Comparison of ENCODE assay signal across 14 cellular contexts in the genomic region with DNA sequence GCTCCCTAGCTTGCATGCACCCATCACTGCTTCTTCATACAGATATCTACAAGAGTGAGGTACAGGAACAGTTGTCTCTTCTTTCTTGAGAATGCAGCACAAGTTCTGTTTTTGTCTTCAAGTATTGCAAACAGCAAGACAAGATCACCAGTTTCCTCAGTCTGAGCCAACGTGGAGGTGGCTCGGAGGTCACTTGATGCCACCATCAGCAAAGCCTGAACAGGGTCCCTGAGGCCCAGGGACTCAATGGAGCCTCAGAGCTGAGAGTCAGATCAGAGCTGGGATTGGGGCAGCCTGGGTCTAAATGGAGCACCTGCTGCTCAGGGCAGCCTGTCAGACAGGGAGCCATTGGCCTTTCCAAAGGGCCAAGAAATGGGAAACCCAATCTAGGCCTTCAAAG.
DNase-seq lines count a peak whose midpoint lies in the region; ATAC-seq lines count a peak whose summit lies in the region.
"Had no signal": no experiment of that assay in that cellular context is flagged by ENCODE, and none has a peak within 500 bp of the region (broad histone marks: within the 10 kb centered on the region; RNA-seq: fewer than 3 reads in every experiment).

No MANE protein-coding gene starts in this region.

- H3K9me3 ChIP-seq in SK-N-MC (ENCODE audit: low read depth, low read length) (no peaks in the 10 kb centered on the region), neuronal stem cell (replicated peaks in 1 of 2; ENCODE audit: control insufficient read depth in 2 of 2, insufficient read depth in 1 of 2, low read depth in 1 of 2, low read length in 2 of 2) (no peaks in the 10 kb centered on the region)
- H3K9me3 ChIP-seq in CD4-positive, alpha-beta memory T cell (ENCODE audit: control insufficient read depth in 1 of 2, low read length in 2 of 2), result no peaks in the 10 kb centered on the region

- H3K27me3 Mint-ChIP-seq in stimulated activated naive CD8-positive, alpha-beta T cell treated with anti-CD3 and anti-CD28 coated beads, Interleukin-15, amount 100 ng/mL, for 72 hours, result no peaks in the 10 kb centered on the region
- no peaks in the 10 kb centered on the region for H3K27me3 Mint-ChIP-seq in CD4-positive, alpha-beta memory T cell
- H3K27me3 Mint-ChIP-seq: CD4-positive, alpha-beta T cell had no signal

- no peak overlapping the region for H4K8ac ChIP-seq in neuronal stem cell (ENCODE audit: low read depth, low read length)

- peaks cover 0 to 5% of the 10 kb centered on the region in 2 donors for H3K4me1 ChIP-seq in neuronal stem cell (ENCODE audit: control insufficient read depth in 2 of 2, insufficient read depth in 1 of 2, low read depth in 1 of 2, low read length in 2 of 2)
- no peaks in the 10 kb centered on the region for H3K4me1 ChIP-seq in CD4-positive, alpha-beta memory T cell (ENCODE audit: insufficient read depth, low read length)

- H2BK15ac ChIP-seq in neuronal stem cell (ENCODE audit: low read length), result peak overlapping the region; percentile 5

- no peaks in the 10 kb centered on the region for H3K27me3 ChIP-seq in neuronal stem cell (ENCODE audit: control insufficient read depth in 3 of 3, insufficient read depth in 3 of 3, low read depth in 1 of 3, low read length in 3 of 3)
- no peaks in the 10 kb centered on the region for H3K27me3 ChIP-seq in CD4-positive, alpha-beta memory T cell (ENCODE audit: insufficient read depth, low read length)

- peaks cover 4% of the 10 kb centered on the region for H3K4me1 Mint-ChIP-seq in stimulated activated naive CD8-positive, alpha-beta T cell treated with anti-CD3 and anti-CD28 coated beads, Interleukin-15, amount 100 ng/mL, for 72 hours
- H3K4me1 Mint-ChIP-seq in CD4-positive, alpha-beta memory T cell, result peaks cover 4 to 14% (median 10%) of the 10 kb centered on the region in 4 donors
- H3K4me1 Mint-ChIP-seq: B cell had no signal

- H3K36me3 ChIP-seq in SK-N-MC (ENCODE audit: insufficient read depth, low read length) (no peaks in the 10 kb centered on the region), neuronal stem cell (replicated peaks in 1 of 2; ENCODE audit: control insufficient read depth in 2 of 2, insufficient read depth in 2 of 2, low read length in 2 of 2) (no peaks in the 10 kb centered on the region)
- H3K36me3 ChIP-seq in CD4-positive, alpha-beta memory T cell (ENCODE audit: insufficient read depth, low read length), result no peaks in the 10 kb centered on the region

- H3K4me2 ChIP-seq in neuronal stem cell (ENCODE audit: insufficient read depth, low read length, poor library complexity, severe bottlenecking), result no peak overlapping the region

- no peak for DNase-seq in stimulated activated naive CD8-positive, alpha-beta T cell treated with anti-CD3 and anti-CD28 coated beads, Interleukin-15, amount 100 ng/mL, for 72 hours
- no peak for DNase-seq in stimulated activated naive CD8-positive, alpha-beta T cell treated with anti-CD3 and anti-CD28 coated beads, Interleukin-15, Interleukin-2, amounts not matched to agents 100 U/mL and 50 U/mL, for 24 hours
- DNase-seq in SK-N-MC (ENCODE audit: low read depth, low spot score), result no peak
- DNase-seq in neuronal stem cell (ENCODE audit: low spot score), result no peak
- DNase-seq in CD4-positive, alpha-beta memory T cell, result no peak
- DNase-seq in dermis blood vessel endothelial cell, result no peak
- no peak for DNase-seq in KG1 (lab: John Stamatoyannopoulos, UW)
- DNase-seq: C1 segment of cervical spinal cord; CD4-positive, alpha-beta T cell; DMS79; GM23248; H9 had no signal

- H2BK120ac ChIP-seq in neuronal stem cell (ENCODE audit: low read depth, low read length), result no peak overlapping the region

- H2AFZ ChIP-seq in neuronal stem cell (ENCODE audit: low read length), result no peak overlapping the region
- H2AFZ ChIP-seq: GM23248 had no signal

- H3K18ac ChIP-seq in neuronal stem cell (ENCODE audit: low read length), result peak overlapping the region; percentile 51

- H3K4ac ChIP-seq in neuronal stem cell (ENCODE audit: low read length), result no peak overlapping the region

- H3K27ac ChIP-seq in SK-N-MC (peak overlapping the region; percentile 67; the same call in 1 of the 2 replicates), neuronal stem cell (replicated peaks; ENCODE audit: low read length) (no peak overlapping the region)
- no peak overlapping the region for H3K27ac ChIP-seq in CD4-positive, alpha-beta memory T cell (ENCODE audit: low read depth, low read length)
- H3K27ac ChIP-seq: GM23248 had no signal

- H3K27ac Mint-ChIP-seq in stimulated activated naive CD8-positive, alpha-beta T cell treated with anti-CD3 and anti-CD28 coated beads, Interleukin-15, amount 100 ng/mL, for 72 hours, result no peak overlapping the region
- H3K27ac Mint-ChIP-seq in CD4-positive, alpha-beta memory T cell, result no peak overlapping the region
- H3K27ac Mint-ChIP-seq: B cell; CD4-positive, alpha-beta T cell had no signal

- no peak overlapping the region for H2BK5ac ChIP-seq in neuronal stem cell (ENCODE audit: low read length)

- ATAC-seq in stimulated activated naive CD8-positive, alpha-beta T cell treated with anti-CD3 and anti-CD28 coated beads, Interleukin-15, amount 100 ng/mL, for 72 hours, result peak; percentile 23
- ATAC-seq in stimulated activated naive CD8-positive, alpha-beta T cell treated with anti-CD3 and anti-CD28 coated beads, Interleukin-15, Interleukin-2, amounts not matched to agents 100 U/mL and 50 U/mL, for 24 hours, result no peak
- ATAC-seq: GM12878 had no signal

- no CpG with 5 or more reads among the region's 2 CpGs for WGBS in neuronal stem cell (ENCODE audit: extremely low coverage in 2 of 2, insufficient read length in 2 of 2, insufficient replicate concordance in 1 of 2), 2 donors

- no peak overlapping the region for H3K14ac ChIP-seq in neuronal stem cell (ENCODE audit: low read length)

- no peak overlapping the region for H4K91ac ChIP-seq in neuronal stem cell (ENCODE audit: low read depth, low read length, poor library complexity)

- H3K4me3 Mint-ChIP-seq in stimulated activated naive CD8-positive, alpha-beta T cell treated with anti-CD3 and anti-CD28 coated beads, Interleukin-15, amount 100 ng/mL, for 72 hours, result no peak overlapping the region
- H3K4me3 Mint-ChIP-seq in CD4-positive, alpha-beta memory T cell, result no peak overlapping the region
- H3K4me3 Mint-ChIP-seq: B cell; CD4-positive, alpha-beta T cell had no signal

- intact Hi-C loops in CD4-positive, alpha-beta memory T cell (cut with micrococcal nuclease), result no loop called here

- H3K9ac ChIP-seq in SK-N-MC (ENCODE audit: insufficient read length) (no peak overlapping the region), neuronal stem cell (ENCODE audit: low read depth, low read length, poor library complexity) (no peak overlapping the region)
- H3K9ac ChIP-seq: GM23248 had no signal

- H2AK5ac ChIP-seq in neuronal stem cell (ENCODE audit: low read depth, low read length), result peak overlapping the region; percentile 6

- CTCF ChIA-PET in CD4-positive, alpha-beta memory T cell (lab: Charles Lee; ENCODE audit: partially characterized antibody), result no interaction called here

- no peaks in the 10 kb centered on the region for H3K9me3 Mint-ChIP-seq in stimulated activated naive CD8-positive, alpha-beta T cell treated with anti-CD3 and anti-CD28 coated beads, Interleukin-15, amount 100 ng/mL, for 72 hours
- H3K9me3 Mint-ChIP-seq in CD4-positive, alpha-beta memory T cell, result no peaks in the 10 kb centered on the region
- H3K9me3 Mint-ChIP-seq: CD4-positive, alpha-beta T cell; H9 had no signal

- H3K36me3 Mint-ChIP-seq in CD4-positive, alpha-beta memory T cell, result peaks cover 7 to 11% of the 10 kb centered on the region in 2 donors

- peak overlapping the region; percentile 14 for H2BK12ac ChIP-seq in neuronal stem cell (ENCODE audit: low read length)

- no peaks in the 10 kb centered on the region for H3K79me1 ChIP-seq in neuronal stem cell (ENCODE audit: low read depth, low read length)

- POLR2A ChIA-PET in CD4-positive, alpha-beta memory T cell (lab: Charles Lee; ENCODE audit: partially characterized antibody), result no interaction called here

- H3K4me3 ChIP-seq in SK-N-MC (no peak overlapping the region), neuronal stem cell (ENCODE audit: low read length in 2 of 2) (peak overlapping the region in 1 of 2 donors; percentile 36)
- no peak overlapping the region for H3K4me3 ChIP-seq in CD4-positive, alpha-beta memory T cell (ENCODE audit: low read length in 2 of 2)
- H3K4me3 ChIP-seq: GM12878, GM23248 had no signal

- no peak overlapping the region for H3K23ac ChIP-seq in neuronal stem cell (ENCODE audit: low read depth, low read length, poor library complexity)
